In the genomic region with DNA sequence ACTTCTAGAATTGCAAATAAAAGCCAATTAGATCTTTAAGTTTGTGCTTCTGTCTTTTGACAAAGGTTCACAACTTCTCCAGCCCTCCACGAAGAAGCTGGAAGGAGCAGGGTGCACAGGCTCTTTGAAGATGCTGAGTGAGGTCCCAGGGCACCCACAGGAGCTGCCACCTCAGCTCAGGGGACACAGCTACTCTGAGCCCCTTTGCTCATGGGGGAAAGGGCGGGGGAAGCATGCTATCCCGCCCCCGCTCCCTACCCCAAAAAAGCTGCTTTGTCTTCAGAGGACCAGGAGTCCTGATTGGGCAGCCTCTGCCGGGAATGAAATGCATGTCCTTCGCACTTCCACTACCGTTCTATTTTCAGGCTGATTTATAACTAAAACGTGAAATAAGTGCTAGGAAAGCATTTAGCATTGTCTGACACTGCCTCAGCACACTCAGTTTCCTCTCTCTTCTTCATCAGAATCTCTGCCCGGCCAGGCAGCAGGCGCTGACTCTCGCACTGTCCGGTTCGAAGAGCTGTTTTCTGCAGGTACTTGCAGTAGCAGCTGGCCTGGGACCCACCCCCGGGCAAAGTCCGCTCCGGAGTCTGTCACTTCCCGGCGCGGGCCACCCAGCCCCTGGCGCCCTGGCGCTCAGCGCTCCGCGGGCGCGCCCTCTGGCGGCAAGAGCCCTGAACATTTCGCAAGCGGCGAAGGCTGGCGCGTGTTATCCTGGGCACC, we compare ENCODE assay signal across 8 cellular contexts. TPM values are rescaled to one million over a fixed set of nuclear protein-coding genes. Genes with fewer than 3 reads are reported as not detected.
DNase-seq lines count a peak whose midpoint lies in the region; ATAC-seq and TF ChIP-seq lines count a peak whose summit lies in the region.

No MANE protein-coding gene starts in this region.

- no peak overlapping the region for H3K27ac ChIP-seq in AG04450 (ENCODE audit: low read depth, low read length)
- H3K27ac ChIP-seq in caudate nucleus (ENCODE audit: low read depth, low read length), result no peak overlapping the region

- peaks cover 6% of the 10 kb centered on the region for H3K27me3 ChIP-seq in AG04450 (ENCODE audit: control insufficient read depth, insufficient read depth, low read length)

- TF ChIP-seq CTCF in AG04450 (IDR thresholded peaks at IDR 0.05; ENCODE audit: low read depth, low read length), result peak; percentile 87

- POLR2A ChIA-PET in AG04450 (lab: Yijun Ruan, JAX), result no interaction called here

- DNase-seq in AG04450 (ENCODE audit: low read depth, low spot score) (no peak), NCI-H2196 (lab: John Stamatoyannopoulos, UW; ENCODE audit: unreplicated experiment) (peak; percentile 70), caudate nucleus (lab: John Stamatoyannopoulos, UW) (peak in 53 of 61 donors; percentile 11 to 76 (median 46)), islet precursor cell (peak; percentile 96)
- DNase-seq in activated CD4-positive, CD25-positive, alpha-beta regulatory T cell (lab: John Stamatoyannopoulos, UW), result peak; percentile 59 to 74 (median 62)
- DNase-seq in stimulated activated CD4-positive, alpha-beta T cell treated with anti-CD3 and anti-CD28 coated beads, Interleukin-15, amount 100 ng/mL, for 24 hours, result peak; percentile 89

- CTCF ChIA-PET in AG04450 (lab: Charles Lee), result interaction anchor here (0.6 to 4.4 kb wide), 30 partner anchors 9 to 558 kb away, joined by 3 to 78 read pairs (median 5); no protein-coding TSS in a partner anchor

- ATAC-seq in GM18861 (IDR thresholded peaks at IDR 0.05; ENCODE audit: unreplicated experiment) (peak; percentile 99), HG03097 (IDR thresholded peaks at IDR 0.05; ENCODE audit: low FRiP score, unreplicated experiment) (peak; percentile 99)

- H3K4me3 ChIP-seq in AG04450 (ENCODE audit: low read depth, low read length), result peak overlapping the region; percentile 59

- no peaks in the 10 kb centered on the region for H3K9me3 ChIP-seq in AG04450 (ENCODE audit: control insufficient read depth, insufficient read depth, low read length)

RNA-seq across cellular contexts. Expression of a gene that starts 45.5 kb away (rescaled TPM):
- 2.9 and 3.5 TPM in 2 replicates for polyA plus RNA-seq in AG04450 (2011; rRNA removed)
- 3.3 and 3.8 TPM in 2 replicates for polyA minus RNA-seq in AG04450 (2011; rRNA and poly(A)+ RNA removed)
